In the genomic region with DNA sequence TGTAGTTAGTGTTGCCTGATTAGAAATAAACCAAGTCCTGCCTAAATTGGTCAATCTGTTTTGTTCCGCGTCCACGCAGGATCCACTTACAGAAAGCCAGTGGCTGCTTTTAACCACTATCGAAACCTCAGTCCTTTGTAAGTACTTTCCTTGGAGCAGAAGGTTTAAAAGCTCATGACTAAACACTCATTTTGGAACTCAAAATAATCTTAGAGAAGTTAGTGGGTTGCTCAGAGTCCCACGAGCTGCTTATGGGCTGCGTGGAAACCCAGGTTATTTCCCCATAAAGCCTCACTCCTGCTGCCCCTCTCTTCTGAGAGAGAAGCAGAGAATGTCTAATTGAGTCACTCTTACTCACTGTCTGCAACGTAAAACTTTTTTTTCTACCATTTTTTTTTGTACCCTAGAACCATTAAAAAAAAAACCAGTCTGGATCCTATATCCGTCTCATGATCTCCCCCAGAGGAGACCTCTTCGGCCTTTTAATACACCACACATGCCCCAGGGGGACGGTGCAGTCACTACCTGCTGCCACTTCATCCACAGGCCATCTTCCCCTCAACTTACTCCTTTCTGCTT, we compare ENCODE assay signal across 8 cellular contexts. TPM values are rescaled to one million over a fixed set of nuclear protein-coding genes. Genes with fewer than 3 reads are reported as not detected.
DNase-seq lines count a peak whose midpoint lies in the region; ATAC-seq, FAIRE-seq and TF ChIP-seq lines count a peak whose summit lies in the region.

No MANE protein-coding gene starts in this region.

- no peak overlapping the region for H2BK12ac ChIP-seq in H9 (ENCODE audit: insufficient read length, low read depth, low read length)

- DNase-seq in GM18507 (ENCODE audit: extremely low spot score, insufficient read length, low read depth) (no peak), H9 (no peak), LHCN-M2 (ENCODE audit: low read depth) (peak; percentile 50), mucosa of descending colon (no peak), GOT3 (lab: John Stamatoyannopoulos, UW) (no peak), body of pancreas (no peak)
- DNase-seq in activated naive CD4-positive, alpha-beta T cell treated with anti-CD3 and anti-CD28 coated beads, Interleukin-2, amount 10 ng/mL, durations not matched to agents 7 days and 5 days = no peak
- no peak for DNase-seq in activated CD4-positive, alpha-beta T cell treated with anti-CD3 and anti-CD28 coated beads, Interleukin-2, amount 50 U/mL, for 48 hours

- no peak overlapping the region for H3K56ac ChIP-seq in H9 (ENCODE audit: insufficient read length, low read depth, low read length)

- CTCF ChIA-PET in activated naive CD4-positive, alpha-beta T cell treated with anti-CD3 and anti-CD28 coated beads, Interleukin-2, amount 10 ng/mL, durations not matched to agents 7 days and 5 days (lab: Charles Lee) = no interaction called here

- no peaks in the 10 kb centered on the region for H3K27me3 Mint-ChIP-seq in H9 (ENCODE audit: low read depth)
- no peaks in the 10 kb centered on the region for H3K27me3 Mint-ChIP-seq in activated naive CD4-positive, alpha-beta T cell treated with anti-CD3 and anti-CD28 coated beads, Interleukin-2, amount 10 ng/mL, durations not matched to agents 7 days and 5 days

- no peaks in the 10 kb centered on the region for H3K23me2 ChIP-seq in H9 (ENCODE audit: insufficient read length, low read depth, low read length, poor library complexity, severe bottlenecking)

- peaks cover 61% of the 10 kb centered on the region for H3K79me2 ChIP-seq in H9 (ENCODE audit: insufficient read depth, low read length)

- no peak overlapping the region for H2BK15ac ChIP-seq in H9 (ENCODE audit: low read depth, low read length)

- H2BK5ac ChIP-seq in H9 (ENCODE audit: insufficient read length, low read length) = no peak overlapping the region

- H3K4me1 ChIP-seq in H9 (ENCODE audit: insufficient read depth, low read length) (peaks cover 12% of the 10 kb centered on the region), mucosa of descending colon (ENCODE audit: low read depth) (no peaks in the 10 kb centered on the region), body of pancreas (no peaks in the 10 kb centered on the region)

- H3K9me3 ChIP-seq in H9 (ENCODE audit: control insufficient read depth, low read depth, low read length) = no peaks in the 10 kb centered on the region
- no peaks in the 10 kb centered on the region for H3K9me3 ChIP-seq in mucosa of descending colon
- H3K9me3 ChIP-seq in body of pancreas = no peaks in the 10 kb centered on the region

- no peaks in the 10 kb centered on the region for H3K36me3 ChIP-seq in mucosa of descending colon (ENCODE audit: low read depth)
- no peaks in the 10 kb centered on the region for H3K36me3 ChIP-seq in body of pancreas (replicated peaks in 1 of 2; ENCODE audit: insufficient read depth in 1 of 2, low read depth in 2 of 2)

- H4K5ac ChIP-seq in H9 (ENCODE audit: insufficient read length, low read depth, low read length) = no peak overlapping the region

- no peaks in the 10 kb centered on the region for H3K27me3 ChIP-seq in H9 (ENCODE audit: insufficient read depth, low read length)
- H3K27me3 ChIP-seq in body of pancreas = no peaks in the 10 kb centered on the region

- H3K4me2 ChIP-seq in H9 (ENCODE audit: insufficient read depth, insufficient read length, low read length) = no peak overlapping the region

- no peak overlapping the region for H2AK5ac ChIP-seq in H9 (ENCODE audit: insufficient read length, low read length)

- H3K4me3 ChIP-seq in mucosa of descending colon (no peak overlapping the region), body of pancreas (no peak overlapping the region)

- no peak overlapping the region for H3K9ac ChIP-seq in H9 (ENCODE audit: extremely low read depth, insufficient read length, low read length)

- H3K9me3 Mint-ChIP-seq in H9 = no peaks in the 10 kb centered on the region
- H3K9me3 Mint-ChIP-seq in activated naive CD4-positive, alpha-beta T cell treated with anti-CD3 and anti-CD28 coated beads, Interleukin-2, amount 10 ng/mL, durations not matched to agents 7 days and 5 days = no peaks in the 10 kb centered on the region

- peak; percentile 75 for FAIRE-seq in GM18507 (lab: Jason Lieb, UNC)

- no peak overlapping the region for H3K4ac ChIP-seq in H9 (ENCODE audit: low read depth, low read length)

- no peak overlapping the region for H3T11ph ChIP-seq in H9 (ENCODE audit: low read length)

- H3K18ac ChIP-seq in H9 (ENCODE audit: insufficient read length, low read depth, low read length) = no peak overlapping the region

- no peak overlapping the region for H4K91ac ChIP-seq in H9 (ENCODE audit: insufficient read length, low read depth, low read length)

- H3K4me3 Mint-ChIP-seq in H9 = no peak overlapping the region; a peak in 1 of 5 replicates
- no peak overlapping the region for H3K4me3 Mint-ChIP-seq in activated naive CD4-positive, alpha-beta T cell treated with anti-CD3 and anti-CD28 coated beads, Interleukin-2, amount 10 ng/mL, durations not matched to agents 7 days and 5 days

- no peak overlapping the region for H2BK20ac ChIP-seq in H9 (ENCODE audit: low read depth, low read length, poor library complexity, severe bottlenecking)

- no CpG with 5 or more reads among the region's 10 CpGs for WGBS in H9 (ENCODE audit: extremely low coverage, insufficient read length, low lambda C conversion rate)
- WGBS in body of pancreas, 2 donors = 70 to 71% methylated on average over 10 of the region's 10 CpGs

- no peak overlapping the region for H3K14ac ChIP-seq in H9 (ENCODE audit: insufficient read depth, low read length)

- no peak overlapping the region for H2AFZ ChIP-seq in H9 (ENCODE audit: low read length)

- peak overlapping the region; percentile 68 to 95 (median 76) for H3K27ac Mint-ChIP-seq in H9
- no peak overlapping the region for H3K27ac Mint-ChIP-seq in activated naive CD4-positive, alpha-beta T cell treated with anti-CD3 and anti-CD28 coated beads, Interleukin-2, amount 10 ng/mL, durations not matched to agents 7 days and 5 days

- no peak overlapping the region for H2BK120ac ChIP-seq in H9 (ENCODE audit: low read depth, low read length, poor library complexity, severe bottlenecking)

- peaks cover 4% of the 10 kb centered on the region for H3K79me1 ChIP-seq in H9 (ENCODE audit: insufficient read depth, low read depth, low read length, poor library complexity, severe bottlenecking)

- intact Hi-C loops in mucosa of descending colon (cut with DNase I, micrococcal nuclease) (no loop called here), body of pancreas (cut with DNase I) (no loop called here)

- peaks cover 13 to 52% (median 36%) of the 10 kb centered on the region in 3 experiments; a peak in 6 of 7 replicates for H3K36me3 Mint-ChIP-seq in H9 (ENCODE audit: insufficient read depth in 1 of 3, low read depth in 3 of 3)
- H3K36me3 Mint-ChIP-seq in activated naive CD4-positive, alpha-beta T cell treated with anti-CD3 and anti-CD28 coated beads, Interleukin-2, amount 10 ng/mL, durations not matched to agents 7 days and 5 days = no peaks in the 10 kb centered on the region

- peaks cover 76 to 83% of the 10 kb centered on the region in 2 experiments for H3K4me1 Mint-ChIP-seq in H9
- H3K4me1 Mint-ChIP-seq in activated naive CD4-positive, alpha-beta T cell treated with anti-CD3 and anti-CD28 coated beads, Interleukin-2, amount 10 ng/mL, durations not matched to agents 7 days and 5 days = no peaks in the 10 kb centered on the region

- ATAC-seq in mucosa of descending colon (peak; percentile 24), body of pancreas (no peak)

- no peak overlapping the region for H3K27ac ChIP-seq in H9 (ENCODE audit: insufficient read length, low read depth, low read length)
- no peak overlapping the region for H3K27ac ChIP-seq in body of pancreas

- TF ChIP-seq CTCF in H9 (conservative IDR thresholded peaks at IDR 0.05) (no peak), mucosa of descending colon (IDR thresholded peaks at IDR 0.05) (no peak), body of pancreas (IDR thresholded peaks at IDR 0.05) (no peak)

- no peak overlapping the region for H3K23ac ChIP-seq in H9 (ENCODE audit: insufficient read length, low read depth, low read length)

- no peaks in the 10 kb centered on the region for H4K20me1 ChIP-seq in H9 (ENCODE audit: control insufficient read depth, insufficient read depth, insufficient read length)

- no peak overlapping the region for H4K8ac ChIP-seq in H9 (replicated peaks; ENCODE audit: insufficient read length, low read depth, low read length)

- TF ChIP-seq POLR2A in body of pancreas (IDR thresholded peaks at IDR 0.05) = no peak

RNA-seq across cellular contexts. Expression of a gene that starts 7.5 kb away (rescaled TPM):
- 180 and 188 TPM in 2 replicates for total RNA-seq in H9 (2021)
- 155 and 164 TPM in 2 replicates for total RNA-seq in LHCN-M2 (2014; rRNA removed)
- polyA plus RNA-seq in LHCN-M2 (2012) = 102 TPM
- 10 to 100 TPM in 1 of 3 donors, 1 to 10 TPM in 2; 3.6 to 10.6 (median 8.6) TPM for total RNA-seq in mucosa of descending colon
- total RNA-seq in body of pancreas = 1 to 10 TPM; 4.0 to 4.7 TPM

Comparison
In these comparisons a context has a peak if more than half of its experiments do, and no peak if none do; other contexts are left out.
1. RNA of a gene that starts 7.5 kb away (total RNA-seq): 180 to 188 TPM in H9 and 155 to 164 TPM in LHCN-M2; 3.6 to 10.6 TPM in mucosa of descending colon and 4.0 to 4.7 TPM in body of pancreas; every median in the first group is over 10 times any median in the second.